Comparison of ENCODE assay signal across 14 cellular contexts in genomic region chr13:23996456-23996855, GRCh38.
"Had no signal": no experiment of that assay in that cellular context is flagged by ENCODE, and none has a peak within 500 bp of the region (broad histone marks: within the 10 kb centered on the region; RNA-seq: fewer than 3 reads in every experiment).

No MANE protein-coding gene starts in this region.

- H3K36me3 Mint-ChIP-seq: activated naive CD4-positive, alpha-beta T cell treated with anti-CD3 and anti-CD28 coated beads, Interleukin-2, amount 50 U/mL, for 24 hours; immature natural killer cell had no signal

- H3K9me3 Mint-ChIP-seq: activated naive CD4-positive, alpha-beta T cell treated with anti-CD3 and anti-CD28 coated beads, Interleukin-2, amount 50 U/mL, for 24 hours; dendritic cell treated with granulocyte-macrophage colony-stimulating factor and Interleukin-4, amounts not matched to agents 40 ng/mL and 50 ng/mL, for 4 days; immature natural killer cell had no signal

- DNase-seq: activated CD4-positive, alpha-beta T cell treated with anti-CD3 and anti-CD28 coated beads, Interleukin-2, amount 10 ng/mL, durations not matched to agents 7 days and 5 days; activated CD4-positive, CD25-positive, alpha-beta regulatory T cell; activated CD8-positive, alpha-beta memory T cell treated with anti-CD3 and anti-CD28 coated beads for 24 hours; brain microvascular endothelial cell; erythroblast; immature natural killer cell; pancreas; retina; small intestine; tibial artery had no signal

- H3K4me3 Mint-ChIP-seq: activated CD4-positive, alpha-beta T cell treated with anti-CD3 and anti-CD28 coated beads, Interleukin-2, amount 10 ng/mL, durations not matched to agents 7 days and 5 days; activated naive CD4-positive, alpha-beta T cell treated with anti-CD3 and anti-CD28 coated beads, Interleukin-2, amount 50 U/mL, for 24 hours; dendritic cell treated with granulocyte-macrophage colony-stimulating factor and Interleukin-4, amounts not matched to agents 40 ng/mL and 50 ng/mL, for 4 days; immature natural killer cell; mesothelial cell of epicardium; neural progenitor cell had no signal

- H3K4me1 Mint-ChIP-seq: activated naive CD4-positive, alpha-beta T cell treated with anti-CD3 and anti-CD28 coated beads, Interleukin-2, amount 50 U/mL, for 24 hours; mesothelial cell of epicardium; neural progenitor cell had no signal

- H3K27ac Mint-ChIP-seq: activated CD4-positive, alpha-beta T cell treated with anti-CD3 and anti-CD28 coated beads, Interleukin-2, amount 10 ng/mL, durations not matched to agents 7 days and 5 days; activated naive CD4-positive, alpha-beta T cell treated with anti-CD3 and anti-CD28 coated beads, Interleukin-2, amount 50 U/mL, for 24 hours; dendritic cell treated with granulocyte-macrophage colony-stimulating factor and Interleukin-4, amounts not matched to agents 40 ng/mL and 50 ng/mL, for 4 days; mesothelial cell of epicardium; neural progenitor cell had no signal
